In the genomic region with DNA sequence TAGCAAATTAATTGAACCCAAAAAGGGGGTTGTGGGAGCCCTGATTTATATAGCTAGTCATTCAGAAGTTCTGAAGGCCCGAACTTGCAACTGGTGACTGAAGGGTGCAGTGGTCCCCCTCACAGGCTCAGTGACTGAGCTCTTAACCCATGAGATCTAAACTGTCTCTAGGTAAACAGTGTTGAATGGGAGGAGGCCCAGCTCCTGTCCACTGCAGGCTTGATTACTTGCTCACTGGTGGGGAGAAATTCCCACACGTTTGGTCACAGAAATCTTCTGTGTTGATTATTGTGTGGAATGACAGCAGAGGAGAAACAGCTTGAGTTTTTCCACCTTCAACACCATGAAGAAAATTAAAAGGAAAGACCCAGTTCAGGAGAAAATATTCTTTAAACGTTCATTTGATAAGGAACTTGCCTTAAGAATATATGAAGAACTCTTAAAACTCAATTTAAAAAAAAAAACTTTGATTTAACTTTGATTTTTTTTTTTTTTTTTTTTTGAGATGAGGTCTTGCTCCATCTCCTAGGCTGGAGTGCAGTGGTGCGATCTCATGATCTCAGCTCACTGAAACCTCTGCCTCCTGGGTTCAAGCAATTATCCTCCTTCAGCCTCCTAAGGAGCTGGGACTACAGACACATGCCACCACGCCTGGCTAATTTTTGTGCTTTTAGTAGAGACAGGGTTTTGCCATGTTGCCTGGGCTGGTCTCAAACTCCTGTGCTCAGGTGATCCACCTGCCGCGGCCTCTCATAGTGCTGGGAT, we compare ENCODE assay signal across 32 cellular contexts.
"Had no signal": no experiment of that assay in that cellular context is flagged by ENCODE, and none has a peak within 500 bp of the region (broad histone marks: within the 10 kb centered on the region; RNA-seq: fewer than 3 reads in every experiment).

No MANE protein-coding gene starts in this region.

- H3K9me3 Mint-ChIP-seq: activated CD4-positive, alpha-beta memory T cell treated with anti-CD3 and anti-CD28 coated beads for 36 hours; activated CD4-positive, alpha-beta T cell treated with anti-CD3 and anti-CD28 coated beads, Interleukin-2, amount 10 ng/mL, durations not matched to agents 24 days and 14 days; activated naive CD4-positive, alpha-beta T cell treated with anti-CD3 and anti-CD28 coated beads for 36 hours; activated naive CD8-positive, alpha-beta T cell treated with anti-CD3 and anti-CD28 coated beads for 36 hours; activated T-helper 1 cell treated with anti-CD3 and anti-CD28 coated beads, Interleukin-12 subunit alpha, Interleukin-12 subunit beta, Interleukin-2, Interleukin-4 antibody, amounts not matched to agents 30 ng/mL and 10 ng/mL and 1 ng/mL, durations not matched to agents 14 hours and 24 hours and 36 hours; brain; nephron progenitor cell had no signal

- ATAC-seq: activated CD4-positive, CD25-positive, alpha-beta regulatory T cell treated with anti-CD3 and anti-CD28 coated beads, Interleukin-2, amount 50 U/mL, for 24 hours; right lobe of liver; stimulated activated naive CD8-positive, alpha-beta T cell treated with anti-CD3 and anti-CD28 coated beads, Interleukin-15, Interleukin-2, amounts not matched to agents 100 U/mL and 50 U/mL, for 24 hours had no signal

- H3K27ac Mint-ChIP-seq: activated CD4-positive, alpha-beta memory T cell treated with anti-CD3 and anti-CD28 coated beads for 36 hours; activated CD4-positive, alpha-beta T cell treated with anti-CD3 and anti-CD28 coated beads, Interleukin-2, amount 10 ng/mL, durations not matched to agents 24 days and 14 days; activated naive CD4-positive, alpha-beta T cell treated with anti-CD3 and anti-CD28 coated beads for 36 hours; activated naive CD8-positive, alpha-beta T cell treated with anti-CD3 and anti-CD28 coated beads for 36 hours; activated T-helper 1 cell treated with anti-CD3 and anti-CD28 coated beads, Interleukin-12 subunit alpha, Interleukin-12 subunit beta, Interleukin-2, Interleukin-4 antibody, amounts not matched to agents 30 ng/mL and 10 ng/mL and 1 ng/mL, durations not matched to agents 14 hours and 24 hours and 36 hours; brain; naive B cell; nephron progenitor cell had no signal

- H3K27ac ChIP-seq: adrenal gland, cardiac muscle cell, coronary artery, dorsolateral prefrontal cortex, heart right ventricle, neutrophil, right lobe of liver, skin epidermis, testis, VCaP had no signal

- H3K9me3 ChIP-seq: adrenal gland, heart right ventricle, neutrophil, right lobe of liver, testis had no signal

- H3K36me3 Mint-ChIP-seq: activated CD4-positive, alpha-beta memory T cell treated with anti-CD3 and anti-CD28 coated beads for 36 hours; activated naive CD8-positive, alpha-beta T cell treated with anti-CD3 and anti-CD28 coated beads for 36 hours; brain; naive B cell had no signal

- H3K4me3 ChIP-seq: adrenal gland, cardiac muscle cell, coronary artery, dorsolateral prefrontal cortex, heart right ventricle, right lobe of liver, skin epidermis, testis had no signal

- H3K27me3 ChIP-seq: adrenal gland, cardiac muscle cell, heart right ventricle, neutrophil, right lobe of liver, testis had no signal

- H3K27me3 Mint-ChIP-seq: activated CD4-positive, alpha-beta T cell treated with anti-CD3 and anti-CD28 coated beads, Interleukin-2, amount 10 ng/mL, durations not matched to agents 24 days and 14 days; naive B cell had no signal

- H3K4me1 Mint-ChIP-seq: activated CD4-positive, alpha-beta T cell treated with anti-CD3 and anti-CD28 coated beads, Interleukin-2, amount 10 ng/mL, durations not matched to agents 24 days and 14 days; activated naive CD8-positive, alpha-beta T cell treated with anti-CD3 and anti-CD28 coated beads for 36 hours; brain; naive B cell had no signal

- H3K4me1 ChIP-seq: right lobe of liver, testis had no signal

- H3K36me3 ChIP-seq: adrenal gland, cardiac muscle cell, heart right ventricle, right lobe of liver had no signal

- DNase-seq: activated CD4-positive, alpha-beta memory T cell treated with anti-CD3 and anti-CD28 coated beads for 36 hours; activated CD4-positive, alpha-beta T cell treated with anti-CD3 and anti-CD28 coated beads, Interleukin-2, amount 10 ng/mL, durations not matched to agents 24 days and 14 days; activated CD8-positive, alpha-beta memory T cell treated with anti-CD3 and anti-CD28 coated beads, Interleukin-2, amount 50 U/mL, for 4 hours; activated effector memory CD4-positive, alpha-beta T cell treated with anti-CD3 and anti-CD28 coated beads, Interleukin-2, amount 50 U/mL, for 16 hours; activated naive CD4-positive, alpha-beta T cell treated with anti-CD3 and anti-CD28 coated beads for 36 hours; activated naive CD8-positive, alpha-beta T cell treated with anti-CD3 and anti-CD28 coated beads for 36 hours; activated T-cell treated with anti-CD3 and anti-CD28 coated beads, Interleukin-2, amount 50 U/mL, for 1 hour; adrenal gland; aorta; cerebellar nuclear complex; dorsolateral prefrontal cortex; effector memory CD4-positive, alpha-beta T cell; erythroblast; foreskin fibroblast; heart right ventricle; left ventricle myocardium superior; naive B cell; nephron progenitor cell; right lobe of liver; stimulated activated CD4-positive, alpha-beta T cell treated with anti-CD3 and anti-CD28 coated beads, Interleukin-12 subunit alpha, Interleukin-12 subunit beta, amount 100 ng/mL, for 4 hours; stimulated activated CD4-positive, alpha-beta T cell treated with anti-CD3 and anti-CD28 coated beads, Interleukin-4, amount 100 ng/mL, for 1 hour; stimulated activated naive CD8-positive, alpha-beta T cell treated with anti-CD3 and anti-CD28 coated beads, Interleukin-15, Interleukin-2, amounts not matched to agents 100 U/mL and 50 U/mL, for 24 hours; testis; trophoblast cell had no signal

- H3K4me3 Mint-ChIP-seq: activated CD4-positive, alpha-beta memory T cell treated with anti-CD3 and anti-CD28 coated beads for 36 hours; activated CD4-positive, alpha-beta T cell treated with anti-CD3 and anti-CD28 coated beads, Interleukin-2, amount 10 ng/mL, durations not matched to agents 24 days and 14 days; activated naive CD4-positive, alpha-beta T cell treated with anti-CD3 and anti-CD28 coated beads for 36 hours; activated naive CD8-positive, alpha-beta T cell treated with anti-CD3 and anti-CD28 coated beads for 36 hours; activated T-helper 1 cell treated with anti-CD3 and anti-CD28 coated beads, Interleukin-12 subunit alpha, Interleukin-12 subunit beta, Interleukin-2, Interleukin-4 antibody, amounts not matched to agents 30 ng/mL and 10 ng/mL and 1 ng/mL, durations not matched to agents 14 hours and 24 hours and 36 hours; brain; naive B cell; nephron progenitor cell had no signal
